ENCODE assay signal across 12 cellular contexts in the genomic region with DNA sequence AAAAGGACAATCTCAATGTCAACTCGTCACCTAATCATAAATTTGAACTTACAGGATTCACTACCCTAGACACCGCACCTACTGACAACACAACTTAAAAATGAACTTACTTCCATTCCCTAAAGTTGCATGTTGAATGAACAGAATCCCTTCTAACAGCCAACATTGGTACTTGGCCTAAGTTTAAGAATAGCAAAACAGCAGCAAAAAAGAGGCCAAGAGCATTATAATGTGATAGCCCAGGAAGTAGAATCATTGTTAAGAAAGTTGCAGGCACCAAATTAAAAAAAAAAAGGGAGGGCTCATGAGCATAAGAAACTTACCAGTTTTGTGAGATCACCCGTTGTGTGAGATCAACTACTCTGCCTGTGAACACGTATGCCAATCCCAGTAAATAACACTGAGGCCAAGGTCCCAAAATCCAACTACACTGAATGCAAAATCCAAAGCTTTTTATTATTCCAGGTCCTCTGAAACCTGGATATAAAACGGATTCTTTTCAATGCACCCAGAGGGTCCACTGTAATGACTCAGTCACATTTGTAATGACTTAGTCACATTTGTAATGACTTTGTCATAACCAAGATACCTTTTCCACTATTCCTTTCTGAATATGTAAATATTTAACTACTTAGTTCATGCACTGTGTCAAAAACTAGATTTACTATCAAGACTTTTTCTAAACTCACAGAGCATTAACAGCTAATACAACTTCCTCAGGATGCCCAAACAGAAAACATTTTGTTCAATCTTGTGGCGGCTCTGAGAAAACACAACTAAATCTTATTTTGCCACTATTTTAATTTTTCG. TPM values are rescaled to one million over a fixed set of nuclear protein-coding genes. Genes with fewer than 3 reads are reported as not detected.
A peak's percentile ranks its signal among the peaks of the same experiment; 100 is the strongest.
DNase-seq lines count a peak whose midpoint lies in the region; ATAC-seq, FAIRE-seq and TF ChIP-seq lines count a peak whose summit lies in the region.
"Had no signal": no experiment of that assay in that cellular context is flagged by ENCODE, and none has a peak within 500 bp of the region (broad histone marks: within the 10 kb centered on the region; RNA-seq: fewer than 3 reads in every experiment).

No MANE protein-coding gene starts in this region.

- no peak overlapping the region for H3K4me3 ChIP-seq in KMS-11 (IDR thresholded peaks at IDR 0.05; ENCODE audit: insufficient read depth, low read depth, low read length)
- no peak overlapping the region for H3K4me3 ChIP-seq in GM12878
- H3K4me3 ChIP-seq: esophagus muscularis mucosa had no signal

- peaks cover 37% of the 10 kb centered on the region for H3K79me2 ChIP-seq in KMS-11 (ENCODE audit: insufficient read depth, low read depth)
- peaks cover 30% of the 10 kb centered on the region for H3K79me2 ChIP-seq in GM12878 (ENCODE audit: control insufficient read depth, insufficient read depth, low read length)

- TF ChIP-seq EP300 in GM12878 (IDR thresholded peaks at IDR 0.05; ENCODE audit: borderline replicate concordance in 1 of 2, control insufficient read depth in 1 of 2, low read depth in 2 of 2, low read length in 2 of 2) = no peak

- in situ Hi-C loops in GM12878 (cut with MboI) = loop anchor here (10.0 kb wide), 1 partner anchor 49 kb away; a partner anchor contains a TSS

- no TSS peak for BruUV-seq in GM12878 (replicated peaks; lab: Mats Ljungman, UMichigan)

- peak; percentile 50 for DNase-seq in DMS 273 (lab: John Stamatoyannopoulos, UW; ENCODE audit: unreplicated experiment)
- no peak for DNase-seq in DMS 273 treated with DMSO at 0.1 percent for 48 hours (lab: John Stamatoyannopoulos, UW)
- no peak for DNase-seq in GM12878 (ENCODE audit: low read depth, low spot score)
- no peak for DNase-seq in neural crest cell (ENCODE audit: low read depth, low spot score)
- DNase-seq in DMS79 treated with DMSO at 0.1 percent for 48 hours (lab: John Stamatoyannopoulos, UW) = no peak
- no peak for DNase-seq in NCI-H1417 treated with DMSO at 0.1 percent for 48 hours (lab: John Stamatoyannopoulos, UW)
- DNase-seq: activated gamma-delta T cell had no signal

- H2AFZ ChIP-seq in KMS-11 (ENCODE audit: low read depth) (no peak overlapping the region), GM12878 (ENCODE audit: control insufficient read depth, low read depth, low read length) (no peak overlapping the region)

- ATAC-seq in GM12878 (peak; percentile 7; the same call in 2 of the 3 replicates), HG03196 (IDR thresholded peaks at IDR 0.05; ENCODE audit: unreplicated experiment) (no peak)

- H3K36me3 ChIP-seq in KMS-11 (ENCODE audit: insufficient read depth) (peaks cover 47% of the 10 kb centered on the region; the same call in 1 of the 2 replicates), GM12878 (ENCODE audit: control insufficient read depth in 2 of 2, insufficient read depth in 2 of 2, low read length in 1 of 2) (peaks cover 2 to 24% of the 10 kb centered on the region in 2 experiments)

- SMC1A ChIA-PET in GM12878 (lab: Charles Lee; ENCODE audit: uncharacterized antibody, unreplicated experiment) = interaction anchor here (0.6 to 1.9 kb wide), 6 partner anchors 8 to 69 kb away, joined by 3 to 5 read pairs (median 3); no protein-coding TSS in a partner anchor

- no peak for TF ChIP-seq CTCF in KMS-11 (conservative IDR thresholded peaks at IDR 0.05; ENCODE audit: low read depth, low read length)
- TF ChIP-seq CTCF in GM12878 (IDR thresholded peaks at IDR 0.05 in 2 of 3, conservative IDR thresholded peaks at IDR 0.05 in 1 of 3; ENCODE audit: control insufficient read depth in 2 of 3, extremely low read depth in 1 of 3, insufficient read depth in 1 of 3, low read depth in 3 of 3, low read length in 3 of 3) = no peak
- TF ChIP-seq CTCF in neural crest cell (conservative IDR thresholded peaks at IDR 0.05) = no peak

- peak; percentile 47; the same call in 1 of the 2 replicates for TF ChIP-seq POLR2A in GM12878 (IDR thresholded peaks at IDR 0.05; ENCODE audit: low read depth, low read length)

- peaks cover 2% of the 10 kb centered on the region for H3K9me3 Mint-ChIP-seq in neural crest cell

- TF ChIP-seq RAD21 in GM12878 (IDR thresholded peaks at IDR 0.05; ENCODE audit: insufficient read depth, low read depth, low read length) = no peak

- RAD21 ChIA-PET in GM12878 (lab: Charles Lee; ENCODE audit: unreplicated experiment) = no interaction called here

- H3K27me3 ChIP-seq in KMS-11 (ENCODE audit: insufficient read depth, low read depth) = no peaks in the 10 kb centered on the region
- no peaks in the 10 kb centered on the region for H3K27me3 ChIP-seq in GM12878 (replicated peaks in 1 of 2; ENCODE audit: control insufficient read depth in 2 of 2, insufficient read depth in 2 of 2, low read length in 1 of 2)
- H3K27me3 ChIP-seq: esophagus muscularis mucosa had no signal

- 76% methylated on average over 7 of the region's 7 CpGs for WGBS in GM12878 (ENCODE audit: insufficient coverage, insufficient replicate concordance, low lambda C conversion rate, missing lambda C conversion rate)

- H3K4me3 Mint-ChIP-seq in neural crest cell = peak overlapping the region; percentile 99

- H4K20me1 ChIP-seq in KMS-11 (ENCODE audit: insufficient read depth) (peaks cover 47% of the 10 kb centered on the region), GM12878 (ENCODE audit: control insufficient read depth, insufficient read depth) (peaks cover 13% of the 10 kb centered on the region)

- no peaks in the 10 kb centered on the region for H3K9me3 ChIP-seq in GM12878 (replicated peaks; ENCODE audit: control insufficient read depth, insufficient read depth, low read length)
- H3K9me3 ChIP-seq: esophagus muscularis mucosa had no signal

- no peak overlapping the region for H3K27ac Mint-ChIP-seq in neural crest cell (ENCODE audit: unreplicated experiment)

- H3K27ac ChIP-seq in KMS-11 (peak overlapping the region; percentile 7; the same call in 1 of the 2 replicates), GM12878 (ENCODE audit: control insufficient read depth, insufficient read depth) (no peak overlapping the region)
- H3K27ac ChIP-seq: 22Rv1, esophagus muscularis mucosa, HL-60 had no signal

- H3K4me2 ChIP-seq in KMS-11 (no peak overlapping the region), GM12878 (ENCODE audit: control insufficient read depth, insufficient read depth) (no peak overlapping the region)

- peaks cover 48% of the 10 kb centered on the region for H3K4me1 Mint-ChIP-seq in neural crest cell

- FAIRE-seq in GM12878 (lab: Jason Lieb, UNC) = no peak

- intact Hi-C loops in GM12878 (cut with micrococcal nuclease; ENCODE audit: unreplicated experiment) = loop anchor here (10.0 kb wide), 1 partner anchor 139 kb away; no protein-coding TSS in a partner anchor

- POLR2A ChIA-PET in GM12878 (lab: Charles Lee) = no interaction called here

- H3K9ac ChIP-seq in KMS-11 = no peak overlapping the region
- no peak overlapping the region for H3K9ac ChIP-seq in GM12878 (ENCODE audit: control insufficient read depth, insufficient read depth, low read length)

- H3K4me1 ChIP-seq in KMS-11 (ENCODE audit: low read depth, poor library complexity, severe bottlenecking) (peaks cover 17% of the 10 kb centered on the region), GM12878 (ENCODE audit: control insufficient read depth, insufficient read depth, low read length) (peaks cover 3% of the 10 kb centered on the region; the same call in 1 of the 2 replicates)

- H3K36me3 Mint-ChIP-seq in neural crest cell (ENCODE audit: low read depth) = peaks cover 55% of the 10 kb centered on the region

- CTCF ChIA-PET in GM12878 (lab: Yijun Ruan, JAX) = interaction anchor here (1.0 to 1.5 kb wide), 2 partner anchors 12 to 62 kb away, joined by 4 to 6 read pairs; no protein-coding TSS in a partner anchor

- H3K27me3 Mint-ChIP-seq in neural crest cell (ENCODE audit: low read depth) = peaks cover 20% of the 10 kb centered on the region

RNA-seq across cellular contexts. Expression of a gene that starts 6.8 kb away (rescaled TPM):
- total RNA-seq in GM12878 (2013; cell fraction: nucleolus; rRNA removed) = 349 and 350 TPM in 2 replicates
- 227 and 277 TPM in 2 replicates for total RNA-seq in GM12878 (2014; rRNA removed)
- total RNA-seq in GM12878 (2014; rRNA removed; fragmentation: Illumina TruSeq; extraction: Trizol) = 418 and 442 TPM in 2 replicates
- total RNA-seq in GM12878 (2021) = 314 and 323 TPM in 2 replicates
- polyA plus RNA-seq in GM12878 (2011; ENCODE audit: low read depth) = 154 TPM
- polyA plus RNA-seq in GM12878 (2011; rRNA removed) = 385 and 621 TPM in 2 replicates
- polyA plus RNA-seq in GM12878 (2011; cell fraction: cytosol; rRNA removed) = 121 and 127 TPM in 2 replicates
- 643 and 755 TPM in 2 replicates for polyA plus RNA-seq in GM12878 (2011; cell fraction: nucleus; rRNA removed)
- polyA plus RNA-seq in GM12878 (2012) = 233 and 319 TPM in 2 replicates
- polyA plus RNA-seq in GM12878 (2014; fragmentation: Illumina TruSeq; extraction: Trizol) = 437 and 523 TPM in 2 replicates
- polyA plus RNA-seq in GM12878 (2014; fragmentation: Nextera tagmentation; extraction: Ambion mirVana) = 100 to 1,000 TPM; 281 to 367 TPM
- polyA plus RNA-seq in GM12878 (2014; rRNA removed) = 429 and 510 TPM in 2 replicates
- polyA plus RNA-seq in GM12878 (2016; fragmentation: Nextera tagmentation; extraction: Ambion mirVana) = 100 to 1,000 TPM; 217 to 233 TPM
- 38.4 and 61.2 TPM in 2 replicates for polyA minus RNA-seq in GM12878 (2011; rRNA and poly(A)+ RNA removed)
- 53.7 and 54.1 TPM in 2 replicates for polyA minus RNA-seq in GM12878 (2011; cell fraction: cytosol; rRNA and poly(A)+ RNA removed)
- 78.7 and 116 TPM in 2 replicates for polyA minus RNA-seq in GM12878 (2011; cell fraction: nucleus; rRNA and poly(A)+ RNA removed)
- 582 and 603 TPM in 2 replicates for total RNA-seq in neural crest cell

RNA-seq across cellular contexts. Expression of a gene that starts 6.9 kb away (rescaled TPM):
- total RNA-seq in GM12878 (2013; cell fraction: nucleolus; rRNA removed) = 18.0 and 18.3 TPM in 2 replicates
- total RNA-seq in GM12878 (2014; rRNA removed) (47.4 and 52.2 TPM in 2 replicates), GM12878 (2014; rRNA removed; fragmentation: Illumina TruSeq; extraction: Trizol) (51.1 and 54.5 TPM in 2 replicates), GM12878 (2021) (45.1 and 46.1 TPM in 2 replicates), neural crest cell (52.8 and 53.3 TPM in 2 replicates)
- polyA plus RNA-seq in GM12878 (2011; ENCODE audit: low read depth) = 21.6 TPM
- polyA plus RNA-seq in GM12878 (2011; rRNA removed) (24.4 and 32.2 TPM in 2 replicates), GM12878 (2014; fragmentation: Illumina TruSeq; extraction: Trizol) (61.2 and 78.4 TPM in 2 replicates), GM12878 (2014; fragmentation: Nextera tagmentation; extraction: Ambion mirVana) (10 to 100 TPM; 37.4 to 43.1 TPM), GM12878 (2014; rRNA removed) (41.3 and 44.1 TPM in 2 replicates), GM12878 (2016; fragmentation: Nextera tagmentation; extraction: Ambion mirVana) (10 to 100 TPM; 81.1 to 83.6 TPM)
- 16.9 and 17.4 TPM in 2 replicates for polyA plus RNA-seq in GM12878 (2011; cell fraction: cytosol; rRNA removed)
- 8.8 and 11.6 TPM in 2 replicates for polyA plus RNA-seq in GM12878 (2011; cell fraction: nucleus; rRNA removed)
- 31.2 and 33.6 TPM in 2 replicates for polyA plus RNA-seq in GM12878 (2012)
- 12.2 and 18.4 TPM in 2 replicates for polyA minus RNA-seq in GM12878 (2011; rRNA and poly(A)+ RNA removed)
- 5.7 and 8.4 TPM in 2 replicates for polyA minus RNA-seq in GM12878 (2011; cell fraction: cytosol; rRNA and poly(A)+ RNA removed)
- 4.4 and 8.4 TPM in 2 replicates for polyA minus RNA-seq in GM12878 (2011; cell fraction: nucleus; rRNA and poly(A)+ RNA removed)

RNA-seq across cellular contexts. Expression of a gene that starts 49.7 kb away (rescaled TPM):
- total RNA-seq in GM12878 (2013; cell fraction: nucleolus; rRNA removed) = 220 and 228 TPM in 2 replicates
- 76.6 and 85.1 TPM in 2 replicates for total RNA-seq in GM12878 (2014; rRNA removed)
- total RNA-seq in GM12878 (2014; rRNA removed; fragmentation: Illumina TruSeq; extraction: Trizol) = 94.6 and 107 TPM in 2 replicates
- 310 and 343 TPM in 2 replicates for total RNA-seq in GM12878 (2021)
- polyA plus RNA-seq in GM12878 (2011; ENCODE audit: low read depth) = 157 TPM
- 147 and 165 TPM in 2 replicates for polyA plus RNA-seq in GM12878 (2011; rRNA removed)
- polyA plus RNA-seq in GM12878 (2011; cell fraction: cytosol; rRNA removed) = 57.8 and 65.7 TPM in 2 replicates
- 206 and 249 TPM in 2 replicates for polyA plus RNA-seq in GM12878 (2011; cell fraction: nucleus; rRNA removed)
- 297 and 336 TPM in 2 replicates for polyA plus RNA-seq in GM12878 (2012)
- 882 and 1,219 TPM in 2 replicates for polyA plus RNA-seq in GM12878 (2014; fragmentation: Illumina TruSeq; extraction: Trizol)
- 100 to 1,000 TPM; 183 to 313 TPM for polyA plus RNA-seq in GM12878 (2014; fragmentation: Nextera tagmentation; extraction: Ambion mirVana)
- 218 and 247 TPM in 2 replicates for polyA plus RNA-seq in GM12878 (2014; rRNA removed)
- 100 to 1,000 TPM; 390 to 455 TPM for polyA plus RNA-seq in GM12878 (2016; fragmentation: Nextera tagmentation; extraction: Ambion mirVana)
- 35.1 and 39.9 TPM in 2 replicates for polyA minus RNA-seq in GM12878 (2011; rRNA and poly(A)+ RNA removed)
- polyA minus RNA-seq in GM12878 (2011; cell fraction: cytosol; rRNA and poly(A)+ RNA removed) = 41.8 and 46.3 TPM in 2 replicates
- 48.7 and 119 TPM in 2 replicates for polyA minus RNA-seq in GM12878 (2011; cell fraction: nucleus; rRNA and poly(A)+ RNA removed)
- 610 and 642 TPM in 2 replicates for total RNA-seq in neural crest cell
